20 cellular contexts compared by ENCODE assay signal in genomic region chr4:141922224-141922623, GRCh38.
A peak's percentile ranks its signal among the peaks of the same experiment; 100 is the strongest.
DNase-seq lines count a peak whose midpoint lies in the region; ATAC-seq, FAIRE-seq and TF ChIP-seq lines count a peak whose summit lies in the region.
"Had no signal": no experiment of that assay in that cellular context is flagged by ENCODE, and none has a peak within 500 bp of the region (broad histone marks: within the 10 kb centered on the region; RNA-seq: fewer than 3 reads in every experiment).

No MANE protein-coding gene starts in this region.

- DNase-seq in AG10803 (ENCODE audit: low read depth) (peak; percentile 18), astrocyte of the hippocampus (ENCODE audit: low read depth, low spot score) (peak; percentile 13), fibroblast of the aortic adventitia (ENCODE audit: low read depth) (peak; percentile 35), GM20000 (ENCODE audit: low spot score) (no peak), HTR-8/SVneo (ENCODE audit: insufficient read length, low spot score) (no peak), osteocyte (ENCODE audit: extremely low spot score, unreplicated experiment) (no peak)
- DNase-seq: 8988T; C1 segment of cervical spinal cord; CD4-positive, alpha-beta T cell; DMS79; EL; IMR-90 had no signal

- no peak overlapping the region for H3K9ac ChIP-seq in Loucy (ENCODE audit: low read depth, low read length, poor library complexity, severe bottlenecking)

- no peaks in the 10 kb centered on the region for H3K9me3 ChIP-seq in Loucy (ENCODE audit: insufficient read depth, low read depth, low read length)

- H4K20me1 ChIP-seq in Loucy (ENCODE audit: insufficient read depth, low read length, poor library complexity, severe bottlenecking) = no peaks in the 10 kb centered on the region

- no peak overlapping the region for H3K4me3 Mint-ChIP-seq in osteocyte (ENCODE audit: unreplicated experiment)
- H3K4me3 Mint-ChIP-seq: B cell; CD4-positive, alpha-beta T cell had no signal

- H3K36me3 Mint-ChIP-seq in osteocyte (ENCODE audit: unreplicated experiment) = no peaks in the 10 kb centered on the region

- no peaks in the 10 kb centered on the region for H3K4me1 ChIP-seq in Loucy (ENCODE audit: insufficient read depth, low read length, poor library complexity, severe bottlenecking)

- no peaks in the 10 kb centered on the region for H3K36me3 ChIP-seq in Loucy (ENCODE audit: insufficient read depth, low read length)

- H2AFZ ChIP-seq in Loucy (ENCODE audit: low read length) = peak overlapping the region; percentile 54; the same call in 1 of the 2 replicates

- ATAC-seq in HG02885 (IDR thresholded peaks at IDR 0.05; ENCODE audit: poor library complexity, unreplicated experiment) = no peak
- ATAC-seq: HCT116 had no signal

- H3K27me3 Mint-ChIP-seq in osteocyte (ENCODE audit: unreplicated experiment) = peaks cover 2% of the 10 kb centered on the region
- H3K27me3 Mint-ChIP-seq: B cell; CD4-positive, alpha-beta T cell had no signal

- FAIRE-seq in HTR-8/SVneo (lab: Jason Lieb, UNC) = no peak
- FAIRE-seq: G401.6, GM12891, GM19239, H54 had no signal

- no peaks in the 10 kb centered on the region for H3F3A ChIP-seq in Loucy (ENCODE audit: low read depth)

- H3K9me2 ChIP-seq in Loucy (replicated peaks; ENCODE audit: low read depth, low read length) = no peaks in the 10 kb centered on the region

- no peak overlapping the region for H3K27ac Mint-ChIP-seq in osteocyte (ENCODE audit: unreplicated experiment)
- H3K27ac Mint-ChIP-seq: B cell; CD4-positive, alpha-beta T cell had no signal

- no peak overlapping the region for H3K4me2 ChIP-seq in Loucy (ENCODE audit: low read depth, low read length, poor library complexity, severe bottlenecking)

- no peaks in the 10 kb centered on the region for H3K27me3 ChIP-seq in Loucy (ENCODE audit: insufficient read depth, low read length, poor library complexity, severe bottlenecking)

- H3K4me1 Mint-ChIP-seq in osteocyte (ENCODE audit: unreplicated experiment) = no peaks in the 10 kb centered on the region
- H3K4me1 Mint-ChIP-seq: B cell had no signal

- no peaks in the 10 kb centered on the region for H3K79me2 ChIP-seq in Loucy (ENCODE audit: insufficient read depth, low read length)

- H3K4me3 ChIP-seq in AG10803 (ENCODE audit: low read length) (no peak overlapping the region), Loucy (ENCODE audit: low read length, poor library complexity, severe bottlenecking) (no peak overlapping the region), fibroblast of the aortic adventitia (ENCODE audit: low read depth, low read length) (no peak overlapping the region)

- H3K9me3 Mint-ChIP-seq in osteocyte (ENCODE audit: unreplicated experiment) = peaks cover 2% of the 10 kb centered on the region
- H3K9me3 Mint-ChIP-seq: CD4-positive, alpha-beta T cell had no signal

- TF ChIP-seq CTCF in AG10803 (conservative IDR thresholded peaks at IDR 0.05; ENCODE audit: low read length) = no peak
- no peak for TF ChIP-seq CTCF in Loucy (conservative IDR thresholded peaks at IDR 0.05; ENCODE audit: low read length)
- TF ChIP-seq CTCF in fibroblast of the aortic adventitia (IDR thresholded peaks at IDR 0.05; ENCODE audit: insufficient read depth, low read length) = no peak
- no peak for TF ChIP-seq CTCF in GM20000 (IDR thresholded peaks at IDR 0.05; ENCODE audit: extremely low read depth, missing control alignments)
- TF ChIP-seq CTCF in osteocyte (IDR thresholded peaks at IDR 0.05) = no peak

Comparison
In these comparisons a context has a peak if more than half of its experiments do, and no peak if none do; other contexts are left out.
1. DNase-seq: peak in AG10803 (single experiment), astrocyte of the hippocampus (single experiment) and fibroblast of the aortic adventitia (single experiment); none in GM20000 (single experiment), HTR-8/SVneo (single experiment) and osteocyte (single experiment).